ENCODE assay signal across 1 cellular context in the genomic region with DNA sequence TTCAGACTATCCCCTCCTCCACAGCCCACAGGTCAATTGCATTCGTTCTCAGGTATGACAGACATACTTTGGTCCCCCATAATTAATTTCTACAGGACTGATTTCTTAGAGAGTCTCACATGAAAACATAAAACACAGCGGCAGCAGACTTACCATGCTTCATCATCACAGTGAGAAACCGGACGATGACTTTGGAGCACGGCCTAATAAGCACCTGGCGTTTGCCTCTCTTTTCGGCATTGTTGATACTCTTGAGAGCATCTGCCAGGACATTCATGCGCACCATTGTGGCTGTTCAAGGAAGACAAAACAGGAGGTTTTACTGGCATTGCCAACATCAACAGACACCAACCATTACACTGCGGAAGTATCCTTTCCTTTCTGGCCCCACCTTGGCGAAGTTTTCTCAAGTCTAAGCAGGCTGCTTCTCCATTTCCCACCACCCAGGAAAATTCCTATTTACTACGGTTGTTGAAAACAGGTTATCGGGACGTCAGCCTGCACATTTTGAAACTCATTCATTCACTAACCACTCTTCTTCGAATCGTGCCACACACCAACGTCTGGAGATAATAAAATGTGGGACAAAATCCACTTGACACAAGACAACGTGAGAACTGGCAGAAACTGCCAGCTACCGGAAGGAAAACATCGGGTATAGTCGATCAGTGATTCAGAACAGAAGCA.
TF ChIP-seq lines count a peak whose summit lies in the region.

No MANE protein-coding gene starts in this region.

TF ChIP-seq in HepG2, 621 proteins besides CTCF, POLR2A, EP300 and RAD21 (continued from another document):
- TF ChIP-seq, protein P1, sequence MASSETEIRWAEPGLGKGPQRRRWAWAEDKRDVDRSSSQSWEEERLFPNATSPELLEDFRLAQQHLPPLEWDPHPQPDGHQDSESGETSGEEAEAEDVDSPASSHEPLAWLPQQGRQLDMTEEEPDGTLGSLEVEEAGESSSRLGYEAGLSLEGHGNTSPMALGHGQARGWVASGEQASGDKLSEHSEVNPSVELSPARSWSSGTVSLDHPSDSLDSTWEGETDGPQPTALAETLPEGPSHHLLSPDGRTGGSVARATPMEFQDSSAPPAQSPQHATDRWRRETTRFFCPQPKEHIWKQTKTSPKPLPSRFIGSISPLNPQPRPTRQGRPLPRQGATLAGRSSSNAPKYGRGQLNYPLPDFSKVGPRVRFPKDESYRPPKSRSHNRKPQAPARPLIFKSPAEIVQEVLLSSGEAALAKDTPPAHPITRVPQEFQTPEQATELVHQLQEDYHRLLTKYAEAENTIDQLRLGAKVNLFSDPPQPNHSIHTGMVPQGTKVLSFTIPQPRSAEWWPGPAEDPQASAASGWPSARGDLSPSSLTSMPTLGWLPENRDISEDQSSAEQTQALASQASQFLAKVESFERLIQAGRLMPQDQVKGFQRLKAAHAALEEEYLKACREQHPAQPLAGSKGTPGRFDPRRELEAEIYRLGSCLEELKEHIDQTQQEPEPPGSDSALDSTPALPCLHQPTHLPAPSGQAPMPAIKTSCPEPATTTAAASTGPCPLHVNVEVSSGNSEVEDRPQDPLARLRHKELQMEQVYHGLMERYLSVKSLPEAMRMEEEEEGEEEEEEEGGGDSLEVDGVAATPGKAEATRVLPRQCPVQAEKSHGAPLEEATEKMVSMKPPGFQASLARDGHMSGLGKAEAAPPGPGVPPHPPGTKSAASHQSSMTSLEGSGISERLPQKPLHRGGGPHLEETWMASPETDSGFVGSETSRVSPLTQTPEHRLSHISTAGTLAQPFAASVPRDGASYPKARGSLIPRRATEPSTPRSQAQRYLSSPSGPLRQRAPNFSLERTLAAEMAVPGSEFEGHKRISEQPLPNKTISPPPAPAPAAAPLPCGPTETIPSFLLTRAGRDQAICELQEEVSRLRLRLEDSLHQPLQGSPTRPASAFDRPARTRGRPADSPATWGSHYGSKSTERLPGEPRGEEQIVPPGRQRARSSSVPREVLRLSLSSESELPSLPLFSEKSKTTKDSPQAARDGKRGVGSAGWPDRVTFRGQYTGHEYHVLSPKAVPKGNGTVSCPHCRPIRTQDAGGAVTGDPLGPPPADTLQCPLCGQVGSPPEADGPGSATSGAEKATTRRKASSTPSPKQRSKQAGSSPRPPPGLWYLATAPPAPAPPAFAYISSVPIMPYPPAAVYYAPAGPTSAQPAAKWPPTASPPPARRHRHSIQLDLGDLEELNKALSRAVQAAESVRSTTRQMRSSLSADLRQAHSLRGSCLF (CRISPR knock-in tag; IDR thresholded peaks at IDR 0.05; ENCODE audit: borderline replicate concordance), result no peak
- TF ChIP-seq ZNF205 (CRISPR knock-in tag; IDR thresholded peaks at IDR 0.05) (no peak), SMAD9 (CRISPR knock-in tag; IDR thresholded peaks at IDR 0.05) (no peak), ZNF468 (CRISPR knock-in tag; IDR thresholded peaks at IDR 0.05) (peak; percentile 54; the same call in 1 of the 2 replicates), ZNF788 (CRISPR knock-in tag; IDR thresholded peaks at IDR 0.05; ENCODE audit: borderline replicate concordance) (no peak), CCDC6 (CRISPR knock-in tag; IDR thresholded peaks at IDR 0.05) (no peak), ZNF780A (CRISPR knock-in tag; IDR thresholded peaks at IDR 0.05) (no peak), SNAI1 (CRISPR knock-in tag; IDR thresholded peaks at IDR 0.05; ENCODE audit: borderline replicate concordance) (no peak), KMT2A (CRISPR knock-in tag; IDR thresholded peaks at IDR 0.05) (0 out of 2 replicates have a peak, but pooled peaks have one; percentile 23), MIER2 (CRISPR knock-in tag; IDR thresholded peaks at IDR 0.05) (no peak), TMF1 (CRISPR knock-in tag; IDR thresholded peaks at IDR 0.05; ENCODE audit: low read depth) (peak; percentile 35; the same call in 1 of the 2 replicates), SALL1 (CRISPR knock-in tag; IDR thresholded peaks at IDR 0.05) (peak; percentile 9; the same call in 1 of the 2 replicates), THYN1 (CRISPR knock-in tag; IDR thresholded peaks at IDR 0.05; ENCODE audit: borderline replicate concordance, low read depth) (peak; percentile 93; the same call in 1 of the 2 replicates), ZNF333 (CRISPR knock-in tag; IDR thresholded peaks at IDR 0.05; ENCODE audit: borderline replicate concordance) (0 out of 2 replicates have a peak, but pooled peaks have one; percentile 47), ZNF878 (CRISPR knock-in tag; IDR thresholded peaks at IDR 0.05) (no peak), POLR2G (IDR thresholded peaks at IDR 0.05; ENCODE audit: low read depth, low read length) (peak; percentile 36; the same call in 1 of the 2 replicates), SP140L (CRISPR knock-in tag; IDR thresholded peaks at IDR 0.05; ENCODE audit: borderline replicate concordance) (no peak), MBNL3 (CRISPR knock-in tag; conservative IDR thresholded peaks at IDR 0.05) (no peak), NFYB (CRISPR knock-in tag; IDR thresholded peaks at IDR 0.05) (no peak), MTA1 (CRISPR knock-in tag; IDR thresholded peaks at IDR 0.05; ENCODE audit: borderline replicate concordance) (no peak), NAIF1 (CRISPR knock-in tag; IDR thresholded peaks at IDR 0.05; ENCODE audit: borderline replicate concordance) (no peak), NFIC (IDR thresholded peaks at IDR 0.05; ENCODE audit: low read length) (no peak), ZNF720 (CRISPR knock-in tag; IDR thresholded peaks at IDR 0.05) (no peak), ZFP62 (CRISPR knock-in tag; IDR thresholded peaks at IDR 0.05) (no peak), RFX1 (IDR thresholded peaks at IDR 0.05) (no peak), SMARCC2 (IDR thresholded peaks at IDR 0.05) (no peak), ZNF160 (CRISPR knock-in tag; IDR thresholded peaks at IDR 0.05) (no peak; the same call in 1 of the 2 replicates), MBD4 (IDR thresholded peaks at IDR 0.05; ENCODE audit: borderline replicate concordance, low read length) (0 out of 2 replicates have a peak, but pooled peaks have one; percentile 32), HNRNPUL1 (IDR thresholded peaks at IDR 0.05; ENCODE audit: low read depth, low read length) (no peak), GATAD1 (CRISPR knock-in tag; IDR thresholded peaks at IDR 0.05) (no peak), ZNF354B (CRISPR knock-in tag; IDR thresholded peaks at IDR 0.05) (0 out of 2 replicates have a peak, but pooled peaks have one; percentile 65), YEATS2 (CRISPR knock-in tag; IDR thresholded peaks at IDR 0.05; ENCODE audit: borderline replicate concordance) (peak; percentile 22; the same call in 1 of the 2 replicates), CAMTA2 (CRISPR knock-in tag; IDR thresholded peaks at IDR 0.05; ENCODE audit: borderline replicate concordance) (no peak), SP4 (CRISPR knock-in tag; IDR thresholded peaks at IDR 0.05) (0 out of 2 replicates have a peak, but pooled peaks have one; percentile 28), MTF2 (CRISPR knock-in tag; IDR thresholded peaks at IDR 0.05; ENCODE audit: borderline replicate concordance) (no peak)
- TF ChIP-seq, protein P2, sequence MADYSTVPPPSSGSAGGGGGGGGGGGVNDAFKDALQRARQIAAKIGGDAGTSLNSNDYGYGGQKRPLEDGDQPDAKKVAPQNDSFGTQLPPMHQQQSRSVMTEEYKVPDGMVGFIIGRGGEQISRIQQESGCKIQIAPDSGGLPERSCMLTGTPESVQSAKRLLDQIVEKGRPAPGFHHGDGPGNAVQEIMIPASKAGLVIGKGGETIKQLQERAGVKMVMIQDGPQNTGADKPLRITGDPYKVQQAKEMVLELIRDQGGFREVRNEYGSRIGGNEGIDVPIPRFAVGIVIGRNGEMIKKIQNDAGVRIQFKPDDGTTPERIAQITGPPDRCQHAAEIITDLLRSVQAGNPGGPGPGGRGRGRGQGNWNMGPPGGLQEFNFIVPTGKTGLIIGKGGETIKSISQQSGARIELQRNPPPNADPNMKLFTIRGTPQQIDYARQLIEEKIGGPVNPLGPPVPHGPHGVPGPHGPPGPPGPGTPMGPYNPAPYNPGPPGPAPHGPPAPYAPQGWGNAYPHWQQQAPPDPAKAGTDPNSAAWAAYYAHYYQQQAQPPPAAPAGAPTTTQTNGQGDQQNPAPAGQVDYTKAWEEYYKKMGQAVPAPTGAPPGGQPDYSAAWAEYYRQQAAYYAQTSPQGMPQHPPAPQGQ (CRISPR knock-in tag; IDR thresholded peaks at IDR 0.05; ENCODE audit: borderline replicate concordance), result no peak
- TF ChIP-seq, protein P3, sequence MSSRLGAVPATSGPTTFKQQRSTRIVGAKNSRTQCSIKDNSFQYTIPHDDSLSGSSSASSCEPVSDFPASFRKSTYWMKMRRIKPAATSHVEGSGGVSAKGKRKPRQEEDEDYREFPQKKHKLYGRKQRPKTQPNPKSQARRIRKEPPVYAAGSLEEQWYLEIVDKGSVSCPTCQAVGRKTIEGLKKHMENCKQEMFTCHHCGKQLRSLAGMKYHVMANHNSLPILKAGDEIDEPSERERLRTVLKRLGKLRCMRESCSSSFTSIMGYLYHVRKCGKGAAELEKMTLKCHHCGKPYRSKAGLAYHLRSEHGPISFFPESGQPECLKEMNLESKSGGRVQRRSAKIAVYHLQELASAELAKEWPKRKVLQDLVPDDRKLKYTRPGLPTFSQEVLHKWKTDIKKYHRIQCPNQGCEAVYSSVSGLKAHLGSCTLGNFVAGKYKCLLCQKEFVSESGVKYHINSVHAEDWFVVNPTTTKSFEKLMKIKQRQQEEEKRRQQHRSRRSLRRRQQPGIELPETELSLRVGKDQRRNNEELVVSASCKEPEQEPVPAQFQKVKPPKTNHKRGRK (CRISPR knock-in tag; IDR thresholded peaks at IDR 0.05), result no peak; the same call in 1 of the 2 replicates
- TF ChIP-seq, protein P4, sequence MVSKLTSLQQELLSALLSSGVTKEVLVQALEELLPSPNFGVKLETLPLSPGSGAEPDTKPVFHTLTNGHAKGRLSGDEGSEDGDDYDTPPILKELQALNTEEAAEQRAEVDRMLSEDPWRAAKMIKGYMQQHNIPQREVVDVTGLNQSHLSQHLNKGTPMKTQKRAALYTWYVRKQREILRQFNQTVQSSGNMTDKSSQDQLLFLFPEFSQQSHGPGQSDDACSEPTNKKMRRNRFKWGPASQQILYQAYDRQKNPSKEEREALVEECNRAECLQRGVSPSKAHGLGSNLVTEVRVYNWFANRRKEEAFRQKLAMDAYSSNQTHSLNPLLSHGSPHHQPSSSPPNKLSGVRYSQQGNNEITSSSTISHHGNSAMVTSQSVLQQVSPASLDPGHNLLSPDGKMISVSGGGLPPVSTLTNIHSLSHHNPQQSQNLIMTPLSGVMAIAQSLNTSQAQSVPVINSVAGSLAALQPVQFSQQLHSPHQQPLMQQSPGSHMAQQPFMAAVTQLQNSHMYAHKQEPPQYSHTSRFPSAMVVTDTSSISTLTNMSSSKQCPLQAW (CRISPR knock-in tag; IDR thresholded peaks at IDR 0.05), result 0 out of 2 replicates have a peak, but pooled peaks have one; percentile 22
- TF ChIP-seq, protein P5, sequence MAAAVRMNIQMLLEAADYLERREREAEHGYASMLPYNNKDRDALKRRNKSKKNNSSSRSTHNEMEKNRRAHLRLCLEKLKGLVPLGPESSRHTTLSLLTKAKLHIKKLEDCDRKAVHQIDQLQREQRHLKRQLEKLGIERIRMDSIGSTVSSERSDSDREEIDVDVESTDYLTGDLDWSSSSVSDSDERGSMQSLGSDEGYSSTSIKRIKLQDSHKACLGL (CRISPR knock-in tag; IDR thresholded peaks at IDR 0.05), result peak; percentile 33; the same call in 1 of the 2 replicates
- TF ChIP-seq, protein P6, sequence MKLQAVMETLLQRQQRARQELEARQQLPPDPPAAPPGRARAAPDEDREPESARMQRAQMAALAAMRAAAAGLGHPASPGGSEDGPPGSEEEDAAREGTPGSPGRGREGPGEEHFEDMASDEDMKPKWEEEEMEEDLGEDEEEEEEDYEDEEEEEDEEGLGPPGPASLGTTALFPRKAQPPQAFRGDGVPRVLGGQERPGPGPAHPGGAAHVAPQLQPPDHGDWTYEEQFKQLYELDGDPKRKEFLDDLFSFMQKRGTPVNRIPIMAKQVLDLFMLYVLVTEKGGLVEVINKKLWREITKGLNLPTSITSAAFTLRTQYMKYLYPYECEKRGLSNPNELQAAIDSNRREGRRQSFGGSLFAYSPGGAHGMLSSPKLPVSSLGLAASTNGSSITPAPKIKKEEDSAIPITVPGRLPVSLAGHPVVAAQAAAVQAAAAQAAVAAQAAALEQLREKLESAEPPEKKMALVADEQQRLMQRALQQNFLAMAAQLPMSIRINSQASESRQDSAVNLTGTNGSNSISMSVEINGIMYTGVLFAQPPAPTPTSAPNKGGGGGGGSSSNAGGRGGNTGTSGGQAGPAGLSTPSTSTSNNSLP (IDR thresholded peaks at IDR 0.05; ENCODE audit: low read depth, low read length), result no peak
- TF ChIP-seq, protein P7, sequence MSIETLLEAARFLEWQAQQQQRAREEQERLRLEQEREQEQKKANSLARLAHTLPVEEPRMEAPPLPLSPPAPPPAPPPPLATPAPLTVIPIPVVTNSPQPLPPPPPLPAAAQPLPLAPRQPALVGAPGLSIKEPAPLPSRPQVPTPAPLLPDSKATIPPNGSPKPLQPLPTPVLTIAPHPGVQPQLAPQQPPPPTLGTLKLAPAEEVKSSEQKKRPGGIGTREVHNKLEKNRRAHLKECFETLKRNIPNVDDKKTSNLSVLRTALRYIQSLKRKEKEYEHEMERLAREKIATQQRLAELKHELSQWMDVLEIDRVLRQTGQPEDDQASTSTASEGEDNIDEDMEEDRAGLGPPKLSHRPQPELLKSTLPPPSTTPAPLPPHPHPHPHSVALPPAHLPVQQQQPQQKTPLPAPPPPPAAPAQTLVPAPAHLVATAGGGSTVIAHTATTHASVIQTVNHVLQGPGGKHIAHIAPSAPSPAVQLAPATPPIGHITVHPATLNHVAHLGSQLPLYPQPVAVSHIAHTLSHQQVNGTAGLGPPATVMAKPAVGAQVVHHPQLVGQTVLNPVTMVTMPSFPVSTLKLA (IDR thresholded peaks at IDR 0.05), result no peak
